1 cellular context compared by ENCODE assay signal in the genomic region with DNA sequence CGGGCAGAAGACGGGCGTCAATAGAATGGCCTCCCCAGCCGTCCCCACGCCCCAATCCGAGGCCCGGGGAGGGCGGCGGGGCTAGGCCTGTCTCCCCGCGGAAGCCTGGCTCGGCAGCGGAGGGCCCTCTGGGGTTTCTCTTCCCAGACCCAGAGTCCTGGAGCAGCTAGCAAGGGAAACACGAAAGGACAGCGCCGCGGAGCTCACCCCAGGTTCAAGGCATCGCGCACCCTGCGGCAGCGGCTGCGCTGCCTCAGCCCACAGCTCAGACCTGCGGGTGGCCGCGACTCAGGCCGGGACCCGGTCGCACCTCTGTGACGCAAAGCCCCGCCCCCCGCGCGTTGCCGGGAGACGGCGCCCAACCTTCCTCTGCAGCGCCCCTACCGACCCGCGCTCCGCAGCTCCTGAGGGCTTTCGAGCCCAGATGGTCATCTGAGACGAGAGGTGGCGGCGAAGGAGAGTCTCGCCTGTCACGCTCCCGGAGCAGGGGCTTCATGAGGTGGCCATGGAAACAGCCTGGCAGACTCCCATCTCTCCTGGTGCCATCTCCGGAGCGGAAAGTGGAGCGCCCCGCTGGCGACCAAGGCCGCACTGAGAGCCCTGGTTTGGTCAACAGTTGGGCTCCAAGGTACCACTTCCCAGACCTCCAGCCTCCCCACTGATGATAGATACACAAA.
TF ChIP-seq lines count a peak whose summit lies in the region.

A gene with protein sequence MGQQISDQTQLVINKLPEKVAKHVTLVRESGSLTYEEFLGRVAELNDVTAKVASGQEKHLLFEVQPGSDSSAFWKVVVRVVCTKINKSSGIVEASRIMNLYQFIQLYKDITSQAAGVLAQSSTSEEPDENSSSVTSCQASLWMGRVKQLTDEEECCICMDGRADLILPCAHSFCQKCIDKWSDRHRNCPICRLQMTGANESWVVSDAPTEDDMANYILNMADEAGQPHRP (minus strand): TSS at position 273 of the 677 bp plus-strand sequence. CDS start 7,029 bp downstream, outside the sequence.

TF ChIP-seq in HEK293, 187 proteins besides CTCF, POLR2A, EP300 and RAD21 (continued from another document and continues in another):
- TF ChIP-seq ZNF292 (tag by site-specific recombination; IDR thresholded peaks at IDR 0.05; ENCODE audit: borderline replicate concordance, low read depth) (no peak), REPIN1 (tag by site-specific recombination; IDR thresholded peaks at IDR 0.05; ENCODE audit: low read depth) (no peak), ZNF48 (tag by site-specific recombination; IDR thresholded peaks at IDR 0.05) (no peak), ZNF248 (tag by site-specific recombination; IDR thresholded peaks at IDR 0.05) (no peak), ZNF423 (tag by site-specific recombination; IDR thresholded peaks at IDR 0.05) (0 out of 2 replicates have a peak, but pooled peaks have one; percentile 19), ZNF16 (tag by site-specific recombination; IDR thresholded peaks at IDR 0.05; ENCODE audit: low read depth) (no peak), ZNF510 (tag by site-specific recombination; IDR thresholded peaks at IDR 0.05; ENCODE audit: insufficient replicate concordance) (no peak), ZNF776 (tag by site-specific recombination; IDR thresholded peaks at IDR 0.05; ENCODE audit: borderline replicate concordance) (no peak), ZNF530 (tag by site-specific recombination; IDR thresholded peaks at IDR 0.05; ENCODE audit: low read depth) (no peak), ZNF2 (tag by site-specific recombination; IDR thresholded peaks at IDR 0.05) (no peak), ZEB2 (tag by site-specific recombination; IDR thresholded peaks at IDR 0.05) (0 out of 2 replicates have a peak, but pooled peaks have one; percentile 50), ZNF132 (tag by site-specific recombination; IDR thresholded peaks at IDR 0.05; ENCODE audit: borderline replicate concordance) (no peak), ZNF274 (IDR thresholded peaks at IDR 0.05; ENCODE audit: low read length) (no peak), ZNF274 (tag by site-specific recombination; IDR thresholded peaks at IDR 0.05; ENCODE audit: borderline replicate concordance) (no peak), ZNF433 (tag by site-specific recombination; IDR thresholded peaks at IDR 0.05; ENCODE audit: low read depth) (no peak), ZNF792 (tag by site-specific recombination; IDR thresholded peaks at IDR 0.05) (no peak), KLF1 (tag by site-specific recombination; IDR thresholded peaks at IDR 0.05) (peak; percentile 39; the same call in 1 of the 2 replicates), ZNF140 (tag by site-specific recombination; IDR thresholded peaks at IDR 0.05) (no peak), ZNF747 (tag by site-specific recombination; IDR thresholded peaks at IDR 0.05) (no peak), ZNF843 (tag by site-specific recombination; IDR thresholded peaks at IDR 0.05) (peak; percentile 53; the same call in 1 of the 2 replicates), ZNF785 (tag by site-specific recombination; IDR thresholded peaks at IDR 0.05) (no peak), ZNF501 (tag by site-specific recombination; IDR thresholded peaks at IDR 0.05) (0 out of 2 replicates have a peak, but pooled peaks have one; percentile 65), ZNF37A (tag by site-specific recombination; IDR thresholded peaks at IDR 0.05) (no peak), ZSCAN16 (tag by site-specific recombination; IDR thresholded peaks at IDR 0.05) (no peak), ZNF311 (tag by site-specific recombination; IDR thresholded peaks at IDR 0.05; ENCODE audit: borderline replicate concordance) (no peak), MEIS1 (CRISPR knock-in tag; IDR thresholded peaks at IDR 0.05; ENCODE audit: borderline replicate concordance) (0 out of 2 replicates have a peak, but pooled peaks have one; percentile 26), ZNF214 (tag by site-specific recombination; IDR thresholded peaks at IDR 0.05; ENCODE audit: borderline replicate concordance) (no peak)
- TF ChIP-seq, protein P1, sequence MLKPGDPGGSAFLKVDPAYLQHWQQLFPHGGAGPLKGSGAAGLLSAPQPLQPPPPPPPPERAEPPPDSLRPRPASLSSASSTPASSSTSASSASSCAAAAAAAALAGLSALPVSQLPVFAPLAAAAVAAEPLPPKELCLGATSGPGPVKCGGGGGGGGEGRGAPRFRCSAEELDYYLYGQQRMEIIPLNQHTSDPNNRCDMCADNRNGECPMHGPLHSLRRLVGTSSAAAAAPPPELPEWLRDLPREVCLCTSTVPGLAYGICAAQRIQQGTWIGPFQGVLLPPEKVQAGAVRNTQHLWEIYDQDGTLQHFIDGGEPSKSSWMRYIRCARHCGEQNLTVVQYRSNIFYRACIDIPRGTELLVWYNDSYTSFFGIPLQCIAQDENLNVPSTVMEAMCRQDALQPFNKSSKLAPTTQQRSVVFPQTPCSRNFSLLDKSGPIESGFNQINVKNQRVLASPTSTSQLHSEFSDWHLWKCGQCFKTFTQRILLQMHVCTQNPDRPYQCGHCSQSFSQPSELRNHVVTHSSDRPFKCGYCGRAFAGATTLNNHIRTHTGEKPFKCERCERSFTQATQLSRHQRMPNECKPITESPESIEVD (tag by site-specific recombination; IDR thresholded peaks at IDR 0.05), result no peak
- TF ChIP-seq, protein P2, sequence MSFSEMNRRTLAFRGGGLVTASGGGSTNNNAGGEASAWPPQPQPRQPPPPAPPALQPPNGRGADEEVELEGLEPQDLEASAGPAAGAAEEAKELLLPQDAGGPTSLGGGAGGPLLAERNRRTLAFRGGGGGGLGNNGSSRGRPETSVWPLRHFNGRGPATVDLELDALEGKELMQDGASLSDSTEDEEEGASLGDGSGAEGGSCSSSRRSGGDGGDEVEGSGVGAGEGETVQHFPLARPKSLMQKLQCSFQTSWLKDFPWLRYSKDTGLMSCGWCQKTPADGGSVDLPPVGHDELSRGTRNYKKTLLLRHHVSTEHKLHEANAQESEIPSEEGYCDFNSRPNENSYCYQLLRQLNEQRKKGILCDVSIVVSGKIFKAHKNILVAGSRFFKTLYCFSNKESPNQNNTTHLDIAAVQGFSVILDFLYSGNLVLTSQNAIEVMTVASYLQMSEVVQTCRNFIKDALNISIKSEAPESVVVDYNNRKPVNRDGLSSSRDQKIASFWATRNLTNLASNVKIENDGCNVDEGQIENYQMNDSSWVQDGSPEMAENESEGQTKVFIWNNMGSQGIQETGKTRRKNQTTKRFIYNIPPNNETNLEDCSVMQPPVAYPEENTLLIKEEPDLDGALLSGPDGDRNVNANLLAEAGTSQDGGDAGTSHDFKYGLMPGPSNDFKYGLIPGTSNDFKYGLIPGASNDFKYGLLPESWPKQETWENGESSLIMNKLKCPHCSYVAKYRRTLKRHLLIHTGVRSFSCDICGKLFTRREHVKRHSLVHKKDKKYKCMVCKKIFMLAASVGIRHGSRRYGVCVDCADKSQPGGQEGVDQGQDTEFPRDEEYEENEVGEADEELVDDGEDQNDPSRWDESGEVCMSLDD (tag by site-specific recombination; IDR thresholded peaks at IDR 0.05), result peak; percentile 69; the same call in 1 of the 2 replicates
- TF ChIP-seq, protein P3, sequence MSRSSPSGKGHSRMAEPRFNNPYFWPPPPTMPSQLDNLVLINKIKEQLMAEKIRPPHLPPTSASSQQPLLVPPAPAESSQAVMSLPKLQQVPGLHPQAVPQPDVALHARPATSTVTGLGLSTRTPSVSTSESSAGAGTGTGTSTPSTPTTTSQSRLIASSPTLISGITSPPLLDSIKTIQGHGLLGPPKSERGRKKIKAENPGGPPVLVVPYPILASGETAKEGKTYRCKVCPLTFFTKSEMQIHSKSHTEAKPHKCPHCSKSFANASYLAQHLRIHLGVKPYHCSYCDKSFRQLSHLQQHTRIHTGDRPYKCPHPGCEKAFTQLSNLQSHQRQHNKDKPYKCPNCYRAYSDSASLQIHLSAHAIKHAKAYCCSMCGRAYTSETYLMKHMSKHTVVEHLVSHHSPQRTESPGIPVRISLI (tag by site-specific recombination; IDR thresholded peaks at IDR 0.05), result no peak
- TF ChIP-seq, protein P4, sequence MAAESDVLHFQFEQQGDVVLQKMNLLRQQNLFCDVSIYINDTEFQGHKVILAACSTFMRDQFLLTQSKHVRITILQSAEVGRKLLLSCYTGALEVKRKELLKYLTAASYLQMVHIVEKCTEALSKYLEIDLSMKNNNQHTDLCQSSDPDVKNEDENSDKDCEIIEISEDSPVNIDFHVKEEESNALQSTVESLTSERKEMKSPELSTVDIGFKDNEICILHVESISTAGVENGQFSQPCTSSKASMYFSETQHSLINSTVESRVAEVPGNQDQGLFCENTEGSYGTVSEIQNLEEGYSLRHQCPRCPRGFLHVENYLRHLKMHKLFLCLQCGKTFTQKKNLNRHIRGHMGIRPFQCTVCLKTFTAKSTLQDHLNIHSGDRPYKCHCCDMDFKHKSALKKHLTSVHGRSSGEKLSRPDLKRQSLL (tag by site-specific recombination; IDR thresholded peaks at IDR 0.05), result no peak
- TF ChIP-seq, protein P5, sequence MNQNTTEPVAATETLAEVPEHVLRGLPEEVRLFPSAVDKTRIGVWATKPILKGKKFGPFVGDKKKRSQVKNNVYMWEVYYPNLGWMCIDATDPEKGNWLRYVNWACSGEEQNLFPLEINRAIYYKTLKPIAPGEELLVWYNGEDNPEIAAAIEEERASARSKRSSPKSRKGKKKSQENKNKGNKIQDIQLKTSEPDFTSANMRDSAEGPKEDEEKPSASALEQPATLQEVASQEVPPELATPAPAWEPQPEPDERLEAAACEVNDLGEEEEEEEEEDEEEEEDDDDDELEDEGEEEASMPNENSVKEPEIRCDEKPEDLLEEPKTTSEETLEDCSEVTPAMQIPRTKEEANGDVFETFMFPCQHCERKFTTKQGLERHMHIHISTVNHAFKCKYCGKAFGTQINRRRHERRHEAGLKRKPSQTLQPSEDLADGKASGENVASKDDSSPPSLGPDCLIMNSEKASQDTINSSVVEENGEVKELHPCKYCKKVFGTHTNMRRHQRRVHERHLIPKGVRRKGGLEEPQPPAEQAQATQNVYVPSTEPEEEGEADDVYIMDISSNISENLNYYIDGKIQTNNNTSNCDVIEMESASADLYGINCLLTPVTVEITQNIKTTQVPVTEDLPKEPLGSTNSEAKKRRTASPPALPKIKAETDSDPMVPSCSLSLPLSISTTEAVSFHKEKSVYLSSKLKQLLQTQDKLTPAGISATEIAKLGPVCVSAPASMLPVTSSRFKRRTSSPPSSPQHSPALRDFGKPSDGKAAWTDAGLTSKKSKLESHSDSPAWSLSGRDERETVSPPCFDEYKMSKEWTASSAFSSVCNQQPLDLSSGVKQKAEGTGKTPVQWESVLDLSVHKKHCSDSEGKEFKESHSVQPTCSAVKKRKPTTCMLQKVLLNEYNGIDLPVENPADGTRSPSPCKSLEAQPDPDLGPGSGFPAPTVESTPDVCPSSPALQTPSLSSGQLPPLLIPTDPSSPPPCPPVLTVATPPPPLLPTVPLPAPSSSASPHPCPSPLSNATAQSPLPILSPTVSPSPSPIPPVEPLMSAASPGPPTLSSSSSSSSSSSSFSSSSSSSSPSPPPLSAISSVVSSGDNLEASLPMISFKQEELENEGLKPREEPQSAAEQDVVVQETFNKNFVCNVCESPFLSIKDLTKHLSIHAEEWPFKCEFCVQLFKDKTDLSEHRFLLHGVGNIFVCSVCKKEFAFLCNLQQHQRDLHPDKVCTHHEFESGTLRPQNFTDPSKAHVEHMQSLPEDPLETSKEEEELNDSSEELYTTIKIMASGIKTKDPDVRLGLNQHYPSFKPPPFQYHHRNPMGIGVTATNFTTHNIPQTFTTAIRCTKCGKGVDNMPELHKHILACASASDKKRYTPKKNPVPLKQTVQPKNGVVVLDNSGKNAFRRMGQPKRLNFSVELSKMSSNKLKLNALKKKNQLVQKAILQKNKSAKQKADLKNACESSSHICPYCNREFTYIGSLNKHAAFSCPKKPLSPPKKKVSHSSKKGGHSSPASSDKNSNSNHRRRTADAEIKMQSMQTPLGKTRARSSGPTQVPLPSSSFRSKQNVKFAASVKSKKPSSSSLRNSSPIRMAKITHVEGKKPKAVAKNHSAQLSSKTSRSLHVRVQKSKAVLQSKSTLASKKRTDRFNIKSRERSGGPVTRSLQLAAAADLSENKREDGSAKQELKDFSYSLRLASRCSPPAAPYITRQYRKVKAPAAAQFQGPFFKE (tag by site-specific recombination; IDR thresholded peaks at IDR 0.05; ENCODE audit: borderline replicate concordance), result no peak
- TF ChIP-seq, protein P6, sequence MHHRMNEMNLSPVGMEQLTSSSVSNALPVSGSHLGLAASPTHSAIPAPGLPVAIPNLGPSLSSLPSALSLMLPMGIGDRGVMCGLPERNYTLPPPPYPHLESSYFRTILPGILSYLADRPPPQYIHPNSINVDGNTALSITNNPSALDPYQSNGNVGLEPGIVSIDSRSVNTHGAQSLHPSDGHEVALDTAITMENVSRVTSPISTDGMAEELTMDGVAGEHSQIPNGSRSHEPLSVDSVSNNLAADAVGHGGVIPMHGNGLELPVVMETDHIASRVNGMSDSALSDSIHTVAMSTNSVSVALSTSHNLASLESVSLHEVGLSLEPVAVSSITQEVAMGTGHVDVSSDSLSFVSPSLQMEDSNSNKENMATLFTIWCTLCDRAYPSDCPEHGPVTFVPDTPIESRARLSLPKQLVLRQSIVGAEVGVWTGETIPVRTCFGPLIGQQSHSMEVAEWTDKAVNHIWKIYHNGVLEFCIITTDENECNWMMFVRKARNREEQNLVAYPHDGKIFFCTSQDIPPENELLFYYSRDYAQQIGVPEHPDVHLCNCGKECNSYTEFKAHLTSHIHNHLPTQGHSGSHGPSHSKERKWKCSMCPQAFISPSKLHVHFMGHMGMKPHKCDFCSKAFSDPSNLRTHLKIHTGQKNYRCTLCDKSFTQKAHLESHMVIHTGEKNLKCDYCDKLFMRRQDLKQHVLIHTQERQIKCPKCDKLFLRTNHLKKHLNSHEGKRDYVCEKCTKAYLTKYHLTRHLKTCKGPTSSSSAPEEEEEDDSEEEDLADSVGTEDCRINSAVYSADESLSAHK (tag by site-specific recombination; IDR thresholded peaks at IDR 0.05), result no peak; the same call in 1 of the 2 replicates
- TF ChIP-seq, protein P7, sequence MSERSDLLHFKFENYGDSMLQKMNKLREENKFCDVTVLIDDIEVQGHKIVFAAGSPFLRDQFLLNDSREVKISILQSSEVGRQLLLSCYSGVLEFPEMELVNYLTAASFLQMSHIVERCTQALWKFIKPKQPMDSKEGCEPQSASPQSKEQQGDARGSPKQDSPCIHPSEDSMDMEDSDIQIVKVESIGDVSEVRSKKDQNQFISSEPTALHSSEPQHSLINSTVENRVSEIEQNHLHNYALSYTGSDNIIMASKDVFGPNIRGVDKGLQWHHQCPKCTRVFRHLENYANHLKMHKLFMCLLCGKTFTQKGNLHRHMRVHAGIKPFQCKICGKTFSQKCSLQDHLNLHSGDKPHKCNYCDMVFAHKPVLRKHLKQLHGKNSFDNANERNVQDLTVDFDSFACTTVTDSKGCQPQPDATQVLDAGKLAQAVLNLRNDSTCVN (tag by site-specific recombination; optimal IDR thresholded peaks at IDR 0.05), result peak; percentile 88
